In the genomic region with DNA sequence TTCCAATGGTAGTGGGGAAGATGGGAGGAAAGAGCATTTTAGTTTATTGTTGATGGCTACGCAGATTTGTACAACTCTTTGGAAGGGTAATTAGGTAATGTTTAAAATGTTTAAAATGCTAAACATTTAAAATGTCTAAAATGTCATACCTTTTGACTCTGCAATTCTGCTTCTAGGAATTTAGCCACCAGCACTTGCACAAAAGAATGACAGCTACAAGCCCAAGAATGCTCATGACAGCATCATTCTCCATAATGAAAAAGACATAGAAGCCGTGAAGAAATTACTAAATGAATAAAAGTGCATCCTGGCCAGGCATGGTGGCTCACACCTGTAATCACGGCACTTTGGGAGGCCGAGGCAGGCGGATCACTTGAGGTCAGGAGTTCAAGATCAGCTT, we compare ENCODE assay signal across 22 cellular contexts.
"Had no signal": no experiment of that assay in that cellular context is flagged by ENCODE, and none has a peak within 500 bp of the region (broad histone marks: within the 10 kb centered on the region; RNA-seq: fewer than 3 reads in every experiment).

No MANE protein-coding gene starts in this region.

- H3K4me2 ChIP-seq: SK-N-SH had no signal

- H3K27me3 ChIP-seq: MG63 had no signal

- H3K4me3 ChIP-seq: MG63 had no signal

- H3K36me3 ChIP-seq: MG63 had no signal

- H3K9me3 ChIP-seq: MG63, SK-N-SH had no signal

- DNase-seq: IMR-90, Karpas-422, KG1, MG63, NCI-H1092, NCI-H1105 treated with DMSO at 0.1 percent for 48 hours, NCI-H1417 treated with DMSO at 0.1 percent for 48 hours, NCI-H146, NCI-H1694 treated with DMSO at 0.1 percent for 48 hours, NCI-H1930, NCI-H2081 treated with DMSO at 0.1 percent for 48 hours, NCI-H2171, NCI-H226, NCI-H446, NCI-H510A, NCI-H524 treated with DMSO at 0.1 percent for 48 hours, NCI-H69, NCI-H774, RPMI8226, SHP77, SK-N-SH had no signal

- ATAC-seq: HepG2 had no signal

- H3K9ac ChIP-seq: SK-N-SH had no signal
